In genomic region chr19:8577247-8577646, GRCh38 we compare ENCODE assay signal across 9 cellular contexts. TPM values are rescaled to one million over a fixed set of nuclear protein-coding genes. Genes with fewer than 3 reads are reported as not detected.
DNase-seq lines count a peak whose midpoint lies in the region; TF ChIP-seq lines count a peak whose summit lies in the region.
"Had no signal": no experiment of that assay in that cellular context is flagged by ENCODE, and none has a peak within 500 bp of the region (broad histone marks: within the 10 kb centered on the region; RNA-seq: fewer than 3 reads in every experiment).

MYO1F (minus strand) TSS chr19:8577442; CDS start chr19:8577309, 133 bp downstream.

- peak; percentile 55 for DNase-seq in GM06990 (ENCODE audit: extremely low read depth, insufficient read length)
- DNase-seq in esophagus muscularis mucosa (ENCODE audit: extremely low spot score) = no peak
- peak; percentile 90 for DNase-seq in posterior vena cava (ENCODE audit: low spot score)
- no peak for DNase-seq in NCI-H1930 (lab: John Stamatoyannopoulos, UW)
- DNase-seq in HK-2 (ENCODE audit: unreplicated experiment) = no peak
- no peak for DNase-seq in NCI-H524 (lab: John Stamatoyannopoulos, UW)
- no peak for DNase-seq in iPS-NIHi7 (ENCODE audit: extremely low spot score)
- DNase-seq: SK-N-SH had no signal

- peaks cover 29% of the 10 kb centered on the region for H3K4me1 ChIP-seq in OCI-LY3 (ENCODE audit: low read length)
- H3K4me1 ChIP-seq in esophagus muscularis mucosa = peaks cover 0 to 33% (median 28%) of the 10 kb centered on the region in 4 donors

- H3K27ac ChIP-seq in OCI-LY3 (ENCODE audit: low read length) (no peak within 1 kb of the TSS), esophagus muscularis mucosa (replicated peaks in 1 of 4) (peak within 1 kb of the TSS in 3 of 4 donors; percentile 39 to 55 (median 51))

- H3K4me3 ChIP-seq in GM06990 (replicated peaks; ENCODE audit: low read depth, low read length) (peak within 1 kb of the TSS; percentile 66), OCI-LY3 (ENCODE audit: low read length) (peak within 1 kb of the TSS; percentile 78), esophagus muscularis mucosa (peak within 1 kb of the TSS; percentile 19 to 54 (median 36))

- 33% methylated on average over 4 of the region's 7 CpGs for WGBS in esophagus muscularis mucosa

- H3K36me3 ChIP-seq in GM06990 (ENCODE audit: control insufficient read depth, insufficient read depth, low read length) = no peaks in the 10 kb centered on the region
- no peaks in the 10 kb centered on the region for H3K36me3 ChIP-seq in OCI-LY3 (replicated peaks; ENCODE audit: low read depth, low read length)
- H3K36me3 ChIP-seq in esophagus muscularis mucosa = peaks cover 0 to under 1% (median under 1%) of the 10 kb centered on the region in 4 donors

- H3K79me2 ChIP-seq in OCI-LY3 (ENCODE audit: low read length) = no peaks in the 10 kb centered on the region

- H3K4me2 ChIP-seq in OCI-LY3 (ENCODE audit: low read length) = peak within 1 kb of the TSS; percentile 83

- no peaks in the 10 kb centered on the region for H4K20me1 ChIP-seq in OCI-LY3 (ENCODE audit: insufficient read depth, low read length)

- H3K9me3 ChIP-seq in OCI-LY3 (ENCODE audit: insufficient read depth, low read length) = no peaks in the 10 kb centered on the region
- no peaks in the 10 kb centered on the region for H3K9me3 ChIP-seq in esophagus muscularis mucosa
- H3K9me3 ChIP-seq: SK-N-SH had no signal

- intact Hi-C loops in esophagus muscularis mucosa (cut with DNase I) (no loop called here), posterior vena cava (cut with DNase I) (no loop called here)

- TF ChIP-seq CTCF in GM06990 (IDR thresholded peaks at IDR 0.05; ENCODE audit: insufficient read depth, low read length, poor library complexity, severe bottlenecking) (no peak), OCI-LY3 (IDR thresholded peaks at IDR 0.05; ENCODE audit: low read depth, low read length) (no peak), esophagus muscularis mucosa (IDR thresholded peaks at IDR 0.05) (no peak)

- TF ChIP-seq EP300 in esophagus muscularis mucosa (IDR thresholded peaks at IDR 0.05) = no peak

- peak within 1 kb of the TSS; percentile 69 for H3K9ac ChIP-seq in OCI-LY3 (ENCODE audit: low read length)
- H3K9ac ChIP-seq: SK-N-SH had no signal

- TF ChIP-seq POLR2A in esophagus muscularis mucosa (IDR thresholded peaks at IDR 0.05; ENCODE audit: low read depth) = no peak

- H2AFZ ChIP-seq in OCI-LY3 (ENCODE audit: low read depth, low read length) = peak within 1 kb of the TSS; percentile 93

- H3K27me3 ChIP-seq in GM06990 (replicated peaks; ENCODE audit: control insufficient read depth, insufficient read depth, low read length) (no peaks in the 10 kb centered on the region), OCI-LY3 (ENCODE audit: low read depth, low read length) (peaks cover 15% of the 10 kb centered on the region), esophagus muscularis mucosa (peaks cover 0 to 38% (median 4%) of the 10 kb centered on the region in 4 donors)

RNA-seq across cellular contexts. Expression of gene MYO1F, which starts in this region (rescaled TPM):
- total RNA-seq in esophagus muscularis mucosa (10 to 100 TPM in 2 of 4 donors, 1 to 10 TPM in 2; 7.2 to 21.2 (median 13.3) TPM), posterior vena cava (10 to 100 TPM; 19.1 to 37.3 TPM)

Comparison
In these comparisons a context has a peak if more than half of its experiments do, and no peak if none do; other contexts are left out.
1. DNase-seq: peak in GM06990 (single experiment) and posterior vena cava (single experiment); none in esophagus muscularis mucosa (single experiment), NCI-H1930 (0 of 2), HK-2 (single experiment), NCI-H524 (0 of 2) and iPS-NIHi7 (single experiment).
2. Peak in every context shown above with its lines, with median percentiles within 50 percentile points of each other: H3K4me3 ChIP-seq.